8 cellular contexts compared by ENCODE assay signal in the genomic region with DNA sequence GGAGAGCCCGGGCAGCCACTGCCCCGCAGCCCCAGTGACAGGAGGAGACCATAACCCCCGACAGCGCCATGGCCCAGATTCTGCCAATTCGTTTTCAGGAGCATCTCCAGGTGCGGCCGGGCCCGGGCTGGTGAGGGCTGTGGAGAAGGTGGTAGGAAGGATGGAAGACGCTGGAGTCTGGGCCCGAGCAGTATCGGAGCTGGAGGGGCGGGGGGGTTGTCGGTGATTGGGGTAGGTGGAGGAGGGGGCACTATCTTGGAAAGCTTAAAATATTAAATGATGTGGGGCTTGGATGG. TPM values are rescaled to one million over a fixed set of nuclear protein-coding genes. Genes with fewer than 3 reads are reported as not detected.
DNase-seq lines count a peak whose midpoint lies in the region; ATAC-seq and TF ChIP-seq lines count a peak whose summit lies in the region.

No MANE protein-coding gene starts in this region.

- no peak overlapping the region for H2AFZ ChIP-seq in Karpas-422 (ENCODE audit: low read length)
- H2AFZ ChIP-seq in neural progenitor cell (replicated peaks) = peak overlapping the region; percentile 86

- H3K4me3 Mint-ChIP-seq in CD4-positive, alpha-beta memory T cell = peak overlapping the region; percentile 92 to 99 (median 97)
- H3K4me3 Mint-ChIP-seq in neural progenitor cell = peak overlapping the region; percentile 99

- H3K9me3 Mint-ChIP-seq in CD4-positive, alpha-beta memory T cell = peaks cover 0 to 5% (median 0%) of the 10 kb centered on the region in 8 donors
- H3K9me3 Mint-ChIP-seq in neural progenitor cell = no peaks in the 10 kb centered on the region

- peak overlapping the region; percentile 89 to 98 for H3K4me3 ChIP-seq in CD4-positive, alpha-beta memory T cell (ENCODE audit: low read length in 2 of 2)
- H3K4me3 ChIP-seq in Karpas-422 (ENCODE audit: low read length) (peak overlapping the region; percentile 99), ectodermal cell (ENCODE audit: insufficient read depth, low read depth, low read length) (peak overlapping the region; percentile 81), neural progenitor cell (peak overlapping the region; percentile 91)

- H3K9me2 ChIP-seq in Karpas-422 (replicated peaks; ENCODE audit: insufficient read depth, low read length) = no peaks in the 10 kb centered on the region

- POLR2A ChIA-PET in CD4-positive, alpha-beta memory T cell (lab: Charles Lee; ENCODE audit: partially characterized antibody) = interaction anchor here (0.6 to 4.7 kb wide), 27 partner anchors 8 to 1612 kb away, joined by 3 to 62 read pairs (median 5); partner anchors contain the start of genes DHX40, GDPD1, PTRH2 and RNFT1

- H3K4me1 Mint-ChIP-seq in CD4-positive, alpha-beta memory T cell = peaks cover 28 to 70% (median 44%) of the 10 kb centered on the region in 4 donors
- H3K4me1 Mint-ChIP-seq in neural progenitor cell = peaks cover 39% of the 10 kb centered on the region

- no peak for TF ChIP-seq CTCF in neural progenitor cell (IDR thresholded peaks at IDR 0.05)

- H3K9me3 ChIP-seq in CD4-positive, alpha-beta memory T cell (ENCODE audit: control insufficient read depth in 1 of 2, low read length in 2 of 2) = no peaks in the 10 kb centered on the region
- H3K9me3 ChIP-seq in Karpas-422 (ENCODE audit: low read length) (no peaks in the 10 kb centered on the region), ectodermal cell (ENCODE audit: control insufficient read depth, low read length) (no peaks in the 10 kb centered on the region), neural progenitor cell (ENCODE audit: low read depth) (no peaks in the 10 kb centered on the region)

- H3K27ac ChIP-seq in CD4-positive, alpha-beta memory T cell (ENCODE audit: low read depth, low read length) = peak overlapping the region; percentile 96
- peak overlapping the region; percentile 96 for H3K27ac ChIP-seq in Karpas-422 (ENCODE audit: low read length)
- H3K27ac ChIP-seq in ectodermal cell (ENCODE audit: insufficient read depth, low read depth, low read length, poor library complexity, severe bottlenecking) = peak overlapping the region; percentile 98
- H3K27ac ChIP-seq in neural progenitor cell = peak overlapping the region; percentile 99

- DNase-seq in CD4-positive, alpha-beta memory T cell = no peak
- DNase-seq in Karpas-422 = no peak
- no peak for DNase-seq in neural progenitor cell (ENCODE audit: low spot score)
- DNase-seq in H4 (ENCODE audit: low spot score) = no peak
- DNase-seq in AG08396 (ENCODE audit: low spot score) = no peak
- no peak for DNase-seq in SIG-M5 (lab: John Stamatoyannopoulos, UW)

- H3K36me3 ChIP-seq in CD4-positive, alpha-beta memory T cell (ENCODE audit: insufficient read depth, low read length) = no peaks in the 10 kb centered on the region
- peaks cover 17% of the 10 kb centered on the region for H3K36me3 ChIP-seq in Karpas-422 (ENCODE audit: insufficient read depth, low read length)
- no peaks in the 10 kb centered on the region for H3K36me3 ChIP-seq in ectodermal cell (ENCODE audit: control insufficient read depth, insufficient read depth, low read length)
- H3K36me3 ChIP-seq in neural progenitor cell = no peaks in the 10 kb centered on the region

- CTCF ChIA-PET in CD4-positive, alpha-beta memory T cell (lab: Charles Lee; ENCODE audit: partially characterized antibody) = interaction anchor here (1.2 to 1.7 kb wide), 3 partner anchors 17 to 57 kb away, joined by 3 to 4 read pairs (median 3); no protein-coding TSS in a partner anchor

- H3K36me3 Mint-ChIP-seq in CD4-positive, alpha-beta memory T cell = peaks cover 0 to 35% of the 10 kb centered on the region in 2 donors
- H3K36me3 Mint-ChIP-seq in neural progenitor cell = peaks cover 2% of the 10 kb centered on the region

- intact Hi-C loops in CD4-positive, alpha-beta memory T cell (cut with micrococcal nuclease) = no loop called here

- peak overlapping the region; percentile 77 for H3K4me2 ChIP-seq in Karpas-422 (ENCODE audit: low read depth, low read length, poor library complexity, severe bottlenecking)
- peak overlapping the region; percentile 85 for H3K4me2 ChIP-seq in neural progenitor cell

- H3K9ac ChIP-seq in Karpas-422 (ENCODE audit: low read length) = peak overlapping the region; percentile 99
- peak overlapping the region; percentile 90 for H3K9ac ChIP-seq in neural progenitor cell

- peak overlapping the region; percentile 97 to 99 (median 99) for H3K27ac Mint-ChIP-seq in CD4-positive, alpha-beta memory T cell
- H3K27ac Mint-ChIP-seq in neural progenitor cell = peak overlapping the region; percentile 100

- H3K79me2 ChIP-seq in Karpas-422 (ENCODE audit: low read length) (peaks cover 66% of the 10 kb centered on the region), neural progenitor cell (ENCODE audit: low read depth) (peaks cover 66% of the 10 kb centered on the region)

- WGBS in ectodermal cell, 2 experiments = 0% methylated on average over 13 of the region's 13 CpGs

- no peaks in the 10 kb centered on the region for H3K27me3 ChIP-seq in CD4-positive, alpha-beta memory T cell (ENCODE audit: insufficient read depth, low read length)
- H3K27me3 ChIP-seq in Karpas-422 (ENCODE audit: low read length) (no peaks in the 10 kb centered on the region), ectodermal cell (ENCODE audit: control insufficient read depth, insufficient read depth, low read length, poor library complexity, severe bottlenecking) (no peaks in the 10 kb centered on the region), neural progenitor cell (no peaks in the 10 kb centered on the region)

- H4K20me1 ChIP-seq in Karpas-422 (ENCODE audit: insufficient read depth, low read depth, low read length) (peaks cover 20% of the 10 kb centered on the region; the same call in 1 of the 2 replicates), neural progenitor cell (ENCODE audit: low read depth) (peaks cover 42% of the 10 kb centered on the region)

- H3K27me3 Mint-ChIP-seq in CD4-positive, alpha-beta memory T cell = no peaks in the 10 kb centered on the region
- H3K27me3 Mint-ChIP-seq in neural progenitor cell (ENCODE audit: insufficient read depth, low read depth) = peaks cover 2% of the 10 kb centered on the region

- no peak for ATAC-seq in HG03439 (IDR thresholded peaks at IDR 0.05; ENCODE audit: unreplicated experiment)

- H3F3A ChIP-seq in neural progenitor cell (ENCODE audit: low read depth) = peaks cover 26% of the 10 kb centered on the region

- H3K4me1 ChIP-seq in CD4-positive, alpha-beta memory T cell (ENCODE audit: insufficient read depth, low read length) = peaks cover 51% of the 10 kb centered on the region
- H3K4me1 ChIP-seq in Karpas-422 (ENCODE audit: low read length) (peaks cover 57% of the 10 kb centered on the region), ectodermal cell (ENCODE audit: control insufficient read depth, insufficient read depth, low read length) (peaks cover 19% of the 10 kb centered on the region), neural progenitor cell (peaks cover 29% of the 10 kb centered on the region)

RNA-seq across cellular contexts. Expression of gene CLTC, which starts 0.3 kb away (rescaled TPM):
- 100 to 1,000 TPM; 115 to 118 TPM for total RNA-seq in CD4-positive, alpha-beta memory T cell
- polyA plus RNA-seq in CD4-positive, alpha-beta memory T cell = 10 to 100 TPM; 27.0 to 54.2 TPM
- total RNA-seq in Karpas-422 (2014; rRNA removed; shearing (Covaris generic); ENCODE audit: low replicate concordance) = 85.0 and 162 TPM in 2 replicates
- polyA plus RNA-seq in ectodermal cell (2013, experiment 1 of 4) = 191 TPM
- 213 TPM for polyA plus RNA-seq in ectodermal cell (2013, experiment 2 of 4)
- 137 TPM for polyA plus RNA-seq in ectodermal cell (2013, experiment 3 of 4)
- polyA plus RNA-seq in ectodermal cell (2013, experiment 4 of 4) = 152 TPM
- total RNA-seq in neural progenitor cell (ENCODE audit: low replicate concordance) = 190 and 225 TPM in 2 replicates
- 362 and 385 TPM in 2 replicates for total RNA-seq in H4 (2014; rRNA removed; shearing (Covaris generic))

RNA-seq across cellular contexts. Expression of gene DHX40, which starts 54.6 kb away (rescaled TPM):
- total RNA-seq in CD4-positive, alpha-beta memory T cell = 10 to 100 TPM; 25.4 to 29.9 TPM
- polyA plus RNA-seq in CD4-positive, alpha-beta memory T cell = 10 to 100 TPM; 19.9 to 27.1 TPM
- 51.8 and 58.7 TPM in 2 replicates for total RNA-seq in Karpas-422 (2014; rRNA removed; shearing (Covaris generic); ENCODE audit: low replicate concordance)
- polyA plus RNA-seq in ectodermal cell (2013, experiment 1 of 4) = 57.5 TPM
- polyA plus RNA-seq in ectodermal cell (2013, experiment 2 of 4) = 64.7 TPM
- polyA plus RNA-seq in ectodermal cell (2013, experiment 3 of 4) = 46.7 TPM
- 51.6 TPM for polyA plus RNA-seq in ectodermal cell (2013, experiment 4 of 4)
- total RNA-seq in neural progenitor cell (ENCODE audit: low replicate concordance) = 81.5 and 108 TPM in 2 replicates
- total RNA-seq in H4 (2014; rRNA removed; shearing (Covaris generic)) = 72.0 and 75.0 TPM in 2 replicates
